ENCODE assay signal across 8 cellular contexts in the genomic region with DNA sequence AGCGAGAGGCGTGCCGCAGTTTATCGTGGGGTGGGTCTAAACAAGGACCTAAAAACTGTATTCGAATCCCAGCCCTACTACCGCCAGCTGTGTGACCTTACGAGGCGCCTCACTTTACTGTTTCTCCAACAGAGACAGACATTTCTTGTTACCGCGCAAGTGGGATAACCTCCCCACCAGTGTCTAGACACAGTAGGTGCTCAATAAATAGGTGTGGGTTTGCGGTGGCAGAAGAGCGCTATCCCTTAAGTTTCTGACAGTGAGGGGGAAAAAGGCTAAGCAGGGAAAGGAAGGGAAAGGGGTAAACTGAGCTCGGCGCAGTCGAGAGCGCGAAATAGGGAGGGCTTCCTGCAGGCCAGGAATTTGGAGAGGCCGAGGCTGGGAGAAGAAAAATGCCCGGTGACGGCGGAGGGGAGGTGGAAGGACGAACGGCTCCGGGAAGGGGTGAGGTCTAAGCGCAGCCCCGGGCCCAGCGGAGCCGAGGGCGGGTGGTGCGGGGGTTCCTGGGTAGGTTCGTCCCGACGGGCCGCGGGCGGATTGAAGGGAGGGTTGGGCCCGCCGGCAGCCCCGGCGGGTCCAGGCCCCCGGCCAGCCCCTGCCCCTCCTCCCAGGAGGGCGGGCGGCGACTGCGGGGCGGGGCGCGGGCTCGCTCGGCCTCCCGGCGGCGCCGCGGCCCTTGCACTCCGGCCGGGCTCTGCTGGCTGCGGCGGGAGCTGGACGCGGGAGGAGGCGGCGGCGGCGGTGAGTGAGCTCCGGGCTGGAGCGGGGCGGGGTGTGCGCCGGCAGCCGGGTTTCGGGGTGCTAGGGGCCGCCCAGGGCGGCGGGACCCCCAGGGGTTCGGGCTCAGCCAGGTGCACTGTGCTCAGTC. TPM values are rescaled to one million over a fixed set of nuclear protein-coding genes. Genes with fewer than 3 reads are reported as not detected.
DNase-seq lines count a peak whose midpoint lies in the region; ATAC-seq, FAIRE-seq and TF ChIP-seq lines count a peak whose summit lies in the region.

A gene with protein sequence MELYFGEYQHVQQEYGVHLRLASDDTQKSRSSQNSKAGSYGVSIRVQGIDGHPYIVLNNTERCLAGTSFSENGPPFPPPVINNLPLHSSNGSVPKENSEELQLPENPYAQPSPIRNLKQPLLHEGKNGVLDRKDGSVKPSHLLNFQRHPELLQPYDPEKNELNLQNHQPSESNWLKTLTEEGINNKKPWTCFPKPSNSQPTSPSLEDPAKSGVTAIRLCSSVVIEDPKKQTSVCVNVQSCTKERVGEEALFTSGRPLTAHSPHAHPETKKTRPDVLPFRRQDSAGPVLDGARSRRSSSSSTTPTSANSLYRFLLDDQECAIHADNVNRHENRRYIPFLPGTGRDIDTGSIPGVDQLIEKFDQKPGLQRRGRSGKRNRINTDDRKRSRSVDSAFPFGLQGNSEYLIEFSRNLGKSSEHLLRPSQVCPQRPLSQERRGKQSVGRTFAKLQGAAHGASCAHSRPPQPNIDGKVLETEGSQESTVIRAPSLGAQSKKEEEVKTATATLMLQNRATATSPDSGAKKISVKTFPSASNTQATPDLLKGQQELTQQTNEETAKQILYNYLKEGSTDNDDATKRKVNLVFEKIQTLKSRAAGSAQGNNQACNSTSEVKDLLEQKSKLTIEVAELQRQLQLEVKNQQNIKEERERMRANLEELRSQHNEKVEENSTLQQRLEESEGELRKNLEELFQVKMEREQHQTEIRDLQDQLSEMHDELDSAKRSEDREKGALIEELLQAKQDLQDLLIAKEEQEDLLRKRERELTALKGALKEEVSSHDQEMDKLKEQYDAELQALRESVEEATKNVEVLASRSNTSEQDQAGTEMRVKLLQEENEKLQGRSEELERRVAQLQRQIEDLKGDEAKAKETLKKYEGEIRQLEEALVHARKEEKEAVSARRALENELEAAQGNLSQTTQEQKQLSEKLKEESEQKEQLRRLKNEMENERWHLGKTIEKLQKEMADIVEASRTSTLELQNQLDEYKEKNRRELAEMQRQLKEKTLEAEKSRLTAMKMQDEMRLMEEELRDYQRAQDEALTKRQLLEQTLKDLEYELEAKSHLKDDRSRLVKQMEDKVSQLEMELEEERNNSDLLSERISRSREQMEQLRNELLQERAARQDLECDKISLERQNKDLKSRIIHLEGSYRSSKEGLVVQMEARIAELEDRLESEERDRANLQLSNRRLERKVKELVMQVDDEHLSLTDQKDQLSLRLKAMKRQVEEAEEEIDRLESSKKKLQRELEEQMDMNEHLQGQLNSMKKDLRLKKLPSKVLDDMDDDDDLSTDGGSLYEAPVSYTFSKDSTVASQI (plus strand): TSS at position 679 of the 868 bp plus-strand sequence. CDS start 61,495 bp downstream, outside the sequence.

- H4K20me1 ChIP-seq in mammary epithelial cell (ENCODE audit: insufficient read depth, low read length), result no peaks in the 10 kb centered on the region
- H4K20me1 ChIP-seq in keratinocyte (ENCODE audit: control insufficient read depth, extremely low read depth, insufficient read depth, low read length), result no peaks in the 10 kb centered on the region

- H3K27me3 ChIP-seq in AG04450 (ENCODE audit: control insufficient read depth, insufficient read depth, low read length) (peaks cover 40% of the 10 kb centered on the region), mammary epithelial cell (ENCODE audit: insufficient read depth, low read length) (peaks cover 12% of the 10 kb centered on the region), keratinocyte (ENCODE audit: control insufficient read depth, extremely low read depth, insufficient read depth, low read length) (peaks cover 33% of the 10 kb centered on the region)

- H3K9ac ChIP-seq in mammary epithelial cell (ENCODE audit: insufficient read depth, low read length) (no peak within 1 kb of the TSS), keratinocyte (ENCODE audit: control insufficient read depth, extremely low read depth, insufficient read depth, low read length) (no peak within 1 kb of the TSS)

- no peak within 1 kb of the TSS for H3K27ac Mint-ChIP-seq in HFFc6
- H3K27ac Mint-ChIP-seq in stimulated activated effector memory CD8-positive, alpha-beta T cell treated with anti-CD3 and anti-CD28 coated beads, Interleukin-12 subunit alpha, Interleukin-12 subunit beta, amount 100 ng/mL, for 72 hours, result no peak within 1 kb of the TSS

- in situ Hi-C loops in mammary epithelial cell (cut with MboI; ENCODE audit: low sequenced_read_pairs in 2 of 2), result no loop called here

- no peak for TF ChIP-seq CTCF in AG04450 (IDR thresholded peaks at IDR 0.05; ENCODE audit: low read depth, low read length)
- no peak for TF ChIP-seq CTCF in HFFc6 (IDR thresholded peaks at IDR 0.05)
- no peak for TF ChIP-seq CTCF in mammary epithelial cell (conservative IDR thresholded peaks at IDR 0.05 in 1 of 2, IDR thresholded peaks at IDR 0.05 in 1 of 2; ENCODE audit: extremely low read depth in 1 of 2, insufficient read depth in 1 of 2, low read depth in 1 of 2, low read length in 2 of 2)
- no peak for TF ChIP-seq CTCF in keratinocyte (optimal IDR thresholded peaks at IDR 0.05 in 1 of 3, IDR thresholded peaks at IDR 0.05 in 1 of 3, conservative IDR thresholded peaks at IDR 0.05 in 1 of 3; ENCODE audit: extremely low read depth in 1 of 3, insufficient read depth in 2 of 3, low read length in 3 of 3)

- peaks cover 52% of the 10 kb centered on the region for H3K27me3 Mint-ChIP-seq in HFFc6 (ENCODE audit: insufficient read depth)

- FAIRE-seq in keratinocyte (lab: Jason Lieb, UNC), result no peak

- H3K4me3 ChIP-seq in AG04450 (ENCODE audit: low read depth, low read length) (peak within 1 kb of the TSS; percentile 57), mammary epithelial cell (replicated peaks in 1 of 3; ENCODE audit: insufficient read depth in 1 of 3, low read depth in 2 of 3, low read length in 3 of 3) (peak within 1 kb of the TSS; percentile 42 to 52 (median 46)), keratinocyte (ENCODE audit: control insufficient read depth in 2 of 3, extremely low read depth in 1 of 3, insufficient read depth in 2 of 3, low read depth in 1 of 3, low read length in 3 of 3) (peak within 1 kb of the TSS; percentile 26 to 63 (median 47))

- dilution Hi-C loops in mammary epithelial cell (cut with HindIII; ENCODE audit: low sequenced_read_pairs) (no loop called here), keratinocyte (cut with MboI; ENCODE audit: extremely low pct_ligation_motif_present, low sequenced_read_pairs) (no loop called here)

- no peaks in the 10 kb centered on the region for H3K9me1 ChIP-seq in keratinocyte (ENCODE audit: control insufficient read depth, extremely low read depth, insufficient read depth, low read length)

- peak within 1 kb of the TSS; percentile 82 for H3K4me3 Mint-ChIP-seq in HFFc6
- H3K4me3 Mint-ChIP-seq in stimulated activated effector memory CD8-positive, alpha-beta T cell treated with anti-CD3 and anti-CD28 coated beads, Interleukin-12 subunit alpha, Interleukin-12 subunit beta, amount 100 ng/mL, for 72 hours, result peak within 1 kb of the TSS; percentile 45

- ATAC-seq in stimulated activated effector memory CD8-positive, alpha-beta T cell treated with anti-CD3 and anti-CD28 coated beads, Interleukin-12 subunit alpha, Interleukin-12 subunit beta, amount 100 ng/mL, for 72 hours, result no peak
- no peak for ATAC-seq in HG03469 (IDR thresholded peaks at IDR 0.05; ENCODE audit: unreplicated experiment)

- H3K36me3 Mint-ChIP-seq in HFFc6 (ENCODE audit: low read depth), result no peaks in the 10 kb centered on the region
- H3K36me3 Mint-ChIP-seq in stimulated activated effector memory CD8-positive, alpha-beta T cell treated with anti-CD3 and anti-CD28 coated beads, Interleukin-12 subunit alpha, Interleukin-12 subunit beta, amount 100 ng/mL, for 72 hours, result no peaks in the 10 kb centered on the region

- H2AFZ ChIP-seq in mammary epithelial cell (ENCODE audit: low read depth, low read length) (peak within 1 kb of the TSS; percentile 75), keratinocyte (ENCODE audit: control insufficient read depth, low read length) (peak within 1 kb of the TSS; percentile 26)

- intact Hi-C loops in mammary epithelial cell (cut with micrococcal nuclease), result loop anchor here (5.0 kb wide), 1 partner anchor 164 kb away; no protein-coding TSS in a partner anchor

- no peaks in the 10 kb centered on the region; the same call in 1 of the 2 replicates for H3K9me3 ChIP-seq in AG04450 (ENCODE audit: control insufficient read depth, insufficient read depth, low read length)
- H3K9me3 ChIP-seq in mammary epithelial cell (replicated peaks; ENCODE audit: insufficient read depth, low read length), result no peaks in the 10 kb centered on the region
- H3K9me3 ChIP-seq in keratinocyte (ENCODE audit: control insufficient read depth, low read depth, low read length), result no peaks in the 10 kb centered on the region

- no TSS peak for BruUV-seq in mammary epithelial cell (replicated peaks; lab: Mats Ljungman, UMichigan)

- H3K27ac ChIP-seq in AG04450 (ENCODE audit: low read depth, low read length) (no peak within 1 kb of the TSS), mammary epithelial cell (ENCODE audit: insufficient read depth, low read depth, low read length) (no peak within 1 kb of the TSS), keratinocyte (ENCODE audit: control insufficient read depth, insufficient read depth, low read length) (no peak within 1 kb of the TSS)

- DNase-seq in AG04450 (ENCODE audit: low read depth, low spot score) (no peak), HFFc6 (no peak), mammary epithelial cell (no peak), keratinocyte (ENCODE audit: low read depth, low spot score) (no peak), NCI-H1105 (lab: John Stamatoyannopoulos, UW) (no peak), UCSD-AML1 (lab: John Stamatoyannopoulos, UW; ENCODE audit: unreplicated experiment) (no peak)
- DNase-seq in stimulated activated effector memory CD8-positive, alpha-beta T cell treated with anti-CD3 and anti-CD28 coated beads, Interleukin-12 subunit alpha, Interleukin-12 subunit beta, amount 100 ng/mL, for 72 hours (ENCODE audit: low spot score in 2 of 2), result no peak

- H3K36me3 ChIP-seq in mammary epithelial cell (ENCODE audit: insufficient read depth, low read length) (no peaks in the 10 kb centered on the region), keratinocyte (ENCODE audit: control insufficient read depth in 2 of 2, extremely low read depth in 1 of 2, insufficient read depth in 2 of 2, low read length in 2 of 2) (no peaks in the 10 kb centered on the region)

- H3K4me1 ChIP-seq in mammary epithelial cell (ENCODE audit: insufficient read depth, low read length), result peaks cover 10% of the 10 kb centered on the region
- peaks cover 4% of the 10 kb centered on the region for H3K4me1 ChIP-seq in keratinocyte (ENCODE audit: control insufficient read depth, extremely low read depth, insufficient read depth, low read length)

- WGBS in mammary epithelial cell (ENCODE audit: low coverage, missing lambda C conversion rate), result 64% methylated on average over 21 of the region's 76 CpGs

- H3K4me1 Mint-ChIP-seq in HFFc6 (ENCODE audit: low read depth), result peaks cover 10% of the 10 kb centered on the region
- peaks cover 12% of the 10 kb centered on the region for H3K4me1 Mint-ChIP-seq in stimulated activated effector memory CD8-positive, alpha-beta T cell treated with anti-CD3 and anti-CD28 coated beads, Interleukin-12 subunit alpha, Interleukin-12 subunit beta, amount 100 ng/mL, for 72 hours

- POLR2A ChIA-PET in AG04450 (lab: Yijun Ruan, JAX), result no interaction called here

- H3K9me3 Mint-ChIP-seq in HFFc6, result no peaks in the 10 kb centered on the region
- no peaks in the 10 kb centered on the region for H3K9me3 Mint-ChIP-seq in stimulated activated effector memory CD8-positive, alpha-beta T cell treated with anti-CD3 and anti-CD28 coated beads, Interleukin-12 subunit alpha, Interleukin-12 subunit beta, amount 100 ng/mL, for 72 hours

- CTCF ChIA-PET in AG04450 (lab: Charles Lee) (interaction anchor here (1.2 to 1.8 kb wide), 2 partner anchors 151 to 166 kb away, joined by 4 to 12 read pairs; no protein-coding TSS in a partner anchor), mammary epithelial cell (lab: Charles Lee; ENCODE audit: low non-redundant PET) (interaction anchor here (0.7 kb wide), 1 partner anchor 151 kb away, joined by 3 read pairs; no protein-coding TSS in a partner anchor)

- H3K4me2 ChIP-seq in mammary epithelial cell (ENCODE audit: insufficient read depth, low read depth, low read length) (peak within 1 kb of the TSS; percentile 95), keratinocyte (ENCODE audit: control insufficient read depth, extremely low read depth, insufficient read depth, low read depth, low read length) (peak within 1 kb of the TSS; percentile 76)

- no peaks in the 10 kb centered on the region for H3K79me2 ChIP-seq in mammary epithelial cell (ENCODE audit: insufficient read depth, low read length)
- H3K79me2 ChIP-seq in keratinocyte (ENCODE audit: control insufficient read depth, insufficient read depth, low read length), result no peaks in the 10 kb centered on the region

RNA-seq across cellular contexts. Expression of the gene that starts here (rescaled TPM):
- polyA plus RNA-seq in AG04450 (2011; rRNA removed), result 0.25 and 0.33 TPM in 2 replicates
- polyA minus RNA-seq in AG04450 (2011; rRNA and poly(A)+ RNA removed), result 0.46 and 0.52 TPM in 2 replicates
- total RNA-seq in HFFc6 (2021; fragmentation: NEBNext Ultra II Directional; extraction: Animal tissue kit (Norgen Biotek cat#: 25700)), result under 1 TPM in 4 of 6 experiments, not detected in 2; 0.05 to 0.20 (median 0.10) TPM
- total RNA-seq in mammary epithelial cell, result 1 to 10 TPM in 1 of 2 donors, under 1 TPM in 1; 0.07 to 1.2 TPM
- 0.02 TPM for polyA plus RNA-seq in mammary epithelial cell
- polyA minus RNA-seq in mammary epithelial cell, result not detected
- 0.05 to 0.09 TPM (median 0.07 TPM) in 3 replicates for polyA plus RNA-seq in keratinocyte
- 0.75 TPM for polyA plus RNA-seq in keratinocyte (2011; ENCODE audit: low read depth)
- 0.04 and 0.09 TPM in 2 replicates for polyA plus RNA-seq in keratinocyte (2011; cell fraction: cytosol; rRNA removed)
- polyA plus RNA-seq in keratinocyte (2011; cell fraction: nucleus; rRNA removed), result 0.15 and 0.16 TPM in 2 replicates
- polyA plus RNA-seq in keratinocyte (2012; ENCODE audit: low replicate concordance), result 0.08 and 0.47 TPM in 2 replicates
- 0.03 to 0.07 TPM in 2 of 3 replicates, not detected in the other for polyA minus RNA-seq in keratinocyte
- not detected for polyA minus RNA-seq in keratinocyte (2011; cell fraction: cytosol; rRNA and poly(A)+ RNA removed)
- 0.11 and 0.16 TPM in 2 replicates for polyA minus RNA-seq in keratinocyte (2011; cell fraction: nucleus; rRNA and poly(A)+ RNA removed)
